13 cellular contexts compared by ENCODE assay signal in genomic region chr3:15520804-15521572, GRCh38. TPM values are rescaled to one million over a fixed set of nuclear protein-coding genes. Genes with fewer than 3 reads are reported as not detected.
A peak's percentile ranks its signal among the peaks of the same experiment; 100 is the strongest.
DNase-seq lines count a peak whose midpoint lies in the region; ATAC-seq, FAIRE-seq and TF ChIP-seq lines count a peak whose summit lies in the region.
"Had no signal": no experiment of that assay in that cellular context is flagged by ENCODE, and none has a peak within 500 bp of the region (broad histone marks: within the 10 kb centered on the region; RNA-seq: fewer than 3 reads in every experiment).

No MANE protein-coding gene starts in this region.

- no peak for ATAC-seq in stimulated activated naive CD8-positive, alpha-beta T cell treated with anti-CD3 and anti-CD28 coated beads, Interleukin-15, Interleukin-2, amounts not matched to agents 100 U/mL and 50 U/mL, for 24 hours
- ATAC-seq in aorta (ENCODE audit: low FRiP score) (no peak), HG03342 (IDR thresholded peaks at IDR 0.05; ENCODE audit: unreplicated experiment) (no peak)
- ATAC-seq: esophagus mucosa had no signal

- CTCF ChIA-PET in activated CD4-positive, alpha-beta memory T cell treated with anti-CD3 and anti-CD28 coated beads for 36 hours (lab: Charles Lee), result no interaction called here

- intact Hi-C loops in activated CD4-positive, alpha-beta memory T cell treated with anti-CD3 and anti-CD28 coated beads for 36 hours (cut with micrococcal nuclease), result no loop called here
- intact Hi-C loops in kidney (cut with DNase I) (no loop called here), aorta (cut with DNase I) (loop anchor here in 1 of 2 donors (5.0 kb wide), 2 partner anchors 44 to 79 kb away; no protein-coding TSS in a partner anchor)

- H3K27ac ChIP-seq in kidney (ENCODE audit: low read depth in 2 of 2, low read length in 2 of 2), result no peak overlapping the region
- H3K27ac ChIP-seq in aorta (ENCODE audit: low read depth in 1 of 2, low read length in 2 of 2), result peak overlapping the region; percentile 1 to 15
- H3K27ac ChIP-seq: suprapubic skin had no signal

- FAIRE-seq in kidney (lab: Jason Lieb, UNC), result no peak

- no peaks in the 10 kb centered on the region for H3K4me1 ChIP-seq in kidney (ENCODE audit: control insufficient read depth in 1 of 2, insufficient read depth in 1 of 2, low read depth in 1 of 2, low read length in 2 of 2)
- H3K4me1 ChIP-seq in aorta (ENCODE audit: control insufficient read depth in 1 of 2, insufficient read depth in 2 of 2, low read length in 2 of 2), result peaks cover 0 to 2% of the 10 kb centered on the region in 2 donors
- H3K4me1 ChIP-seq: suprapubic skin had no signal

- peak overlapping the region; percentile 66 for H3K4me3 Mint-ChIP-seq in stimulated activated naive CD8-positive, alpha-beta T cell treated with anti-CD3 and anti-CD28 coated beads, Interleukin-15, Interleukin-2, amounts not matched to agents 100 ng/mL and 50 ng/mL, for 24 hours
- peak overlapping the region; percentile 62 for H3K4me3 Mint-ChIP-seq in activated CD4-positive, alpha-beta memory T cell treated with anti-CD3 and anti-CD28 coated beads for 36 hours
- H3K4me3 Mint-ChIP-seq in glutamatergic neuron (ENCODE audit: unreplicated experiment), result no peak overlapping the region

- H3K36me3 ChIP-seq in kidney (ENCODE audit: control insufficient read depth in 1 of 2, insufficient read depth in 2 of 2, low read length in 2 of 2) (no peaks in the 10 kb centered on the region), aorta (ENCODE audit: control insufficient read depth in 1 of 2, insufficient read depth in 2 of 2, low read length in 1 of 2) (no peaks in the 10 kb centered on the region)
- H3K36me3 ChIP-seq: suprapubic skin had no signal

- H3K36me3 Mint-ChIP-seq in stimulated activated naive CD8-positive, alpha-beta T cell treated with anti-CD3 and anti-CD28 coated beads, Interleukin-15, Interleukin-2, amounts not matched to agents 100 ng/mL and 50 ng/mL, for 24 hours (ENCODE audit: low read depth), result no peaks in the 10 kb centered on the region
- H3K36me3 Mint-ChIP-seq in activated CD4-positive, alpha-beta memory T cell treated with anti-CD3 and anti-CD28 coated beads for 36 hours, result no peaks in the 10 kb centered on the region
- H3K36me3 Mint-ChIP-seq in glutamatergic neuron (ENCODE audit: unreplicated experiment), result no peaks in the 10 kb centered on the region

- DNase-seq in stimulated activated naive CD8-positive, alpha-beta T cell treated with anti-CD3 and anti-CD28 coated beads, Interleukin-15, Interleukin-2, amounts not matched to agents 100 U/mL and 50 U/mL, for 24 hours, result no peak
- DNase-seq in activated CD4-positive, alpha-beta memory T cell treated with anti-CD3 and anti-CD28 coated beads for 36 hours, result no peak
- DNase-seq in kidney, result no peak
- no peak for DNase-seq in aorta
- DNase-seq in LoVo (ENCODE audit: low spot score), result no peak
- DNase-seq in glutamatergic neuron, result no peak
- DNase-seq: cerebellar nuclear complex, NCI-H1436 treated with DMSO at 0.1 percent for 48 hours, NCI-H526 had no signal

- H3K4me3 ChIP-seq in kidney (ENCODE audit: low read length in 2 of 2) (peak overlapping the region; percentile 1 to 5), aorta (ENCODE audit: low read length in 2 of 2) (peak overlapping the region; percentile 54 to 63)
- H3K4me3 ChIP-seq: suprapubic skin had no signal

- no peak overlapping the region for H3K27ac Mint-ChIP-seq in stimulated activated naive CD8-positive, alpha-beta T cell treated with anti-CD3 and anti-CD28 coated beads, Interleukin-15, Interleukin-2, amounts not matched to agents 100 ng/mL and 50 ng/mL, for 24 hours
- no peak overlapping the region for H3K27ac Mint-ChIP-seq in activated CD4-positive, alpha-beta memory T cell treated with anti-CD3 and anti-CD28 coated beads for 36 hours
- H3K27ac Mint-ChIP-seq in glutamatergic neuron (ENCODE audit: unreplicated experiment), result no peak overlapping the region

- H3K9ac ChIP-seq in kidney (ENCODE audit: low read length in 2 of 2), result no peak overlapping the region

- POLR2A ChIA-PET in activated CD4-positive, alpha-beta memory T cell treated with anti-CD3 and anti-CD28 coated beads for 36 hours (lab: Charles Lee), result interaction anchor here (0.6 kb wide), 1 partner anchor 343 kb away, joined by 3 read pairs; no protein-coding TSS in a partner anchor

- H3K27me3 ChIP-seq in aorta (ENCODE audit: control insufficient read depth in 1 of 2, insufficient read depth in 2 of 2, low read length in 1 of 2), result no peaks in the 10 kb centered on the region
- H3K27me3 ChIP-seq: suprapubic skin had no signal

- H3K27me3 Mint-ChIP-seq in stimulated activated naive CD8-positive, alpha-beta T cell treated with anti-CD3 and anti-CD28 coated beads, Interleukin-15, Interleukin-2, amounts not matched to agents 100 ng/mL and 50 ng/mL, for 24 hours, result peaks cover 5% of the 10 kb centered on the region
- no peaks in the 10 kb centered on the region for H3K27me3 Mint-ChIP-seq in activated CD4-positive, alpha-beta memory T cell treated with anti-CD3 and anti-CD28 coated beads for 36 hours
- peaks cover 2% of the 10 kb centered on the region for H3K27me3 Mint-ChIP-seq in glutamatergic neuron (ENCODE audit: unreplicated experiment)

- 11% methylated on average over 14 of the region's 14 CpGs for WGBS in aorta, 2 donors

- no peaks in the 10 kb centered on the region for H3K9me3 Mint-ChIP-seq in stimulated activated naive CD8-positive, alpha-beta T cell treated with anti-CD3 and anti-CD28 coated beads, Interleukin-15, Interleukin-2, amounts not matched to agents 100 ng/mL and 50 ng/mL, for 24 hours
- H3K9me3 Mint-ChIP-seq in activated CD4-positive, alpha-beta memory T cell treated with anti-CD3 and anti-CD28 coated beads for 36 hours, result no peaks in the 10 kb centered on the region
- no peaks in the 10 kb centered on the region for H3K9me3 Mint-ChIP-seq in glutamatergic neuron (ENCODE audit: unreplicated experiment)

- H3K4me1 Mint-ChIP-seq in stimulated activated naive CD8-positive, alpha-beta T cell treated with anti-CD3 and anti-CD28 coated beads, Interleukin-15, Interleukin-2, amounts not matched to agents 100 ng/mL and 50 ng/mL, for 24 hours (ENCODE audit: low read depth), result peaks cover 21% of the 10 kb centered on the region
- peaks cover 24% of the 10 kb centered on the region for H3K4me1 Mint-ChIP-seq in activated CD4-positive, alpha-beta memory T cell treated with anti-CD3 and anti-CD28 coated beads for 36 hours (ENCODE audit: low read depth)
- peaks cover 5% of the 10 kb centered on the region for H3K4me1 Mint-ChIP-seq in glutamatergic neuron (ENCODE audit: low read depth, unreplicated experiment)

- TF ChIP-seq CTCF in kidney (IDR thresholded peaks at IDR 0.05; ENCODE audit: borderline replicate concordance, extremely low read depth, insufficient read depth) (no peak), glutamatergic neuron (IDR thresholded peaks at IDR 0.05; ENCODE audit: partially characterized antibody, unreplicated experiment) (no peak)

- H3K9me3 ChIP-seq in kidney (ENCODE audit: control insufficient read depth in 1 of 2, low read length in 2 of 2) (no peaks in the 10 kb centered on the region), aorta (ENCODE audit: control insufficient read depth, low read length) (no peaks in the 10 kb centered on the region)
- H3K9me3 ChIP-seq: suprapubic skin had no signal

RNA-seq across cellular contexts. Expression of gene COLQ, which starts 0.5 kb away (rescaled TPM):
- total RNA-seq in activated CD4-positive, alpha-beta memory T cell treated with anti-CD3 and anti-CD28 coated beads for 36 hours, result 1 to 10 TPM; 1.4 to 1.5 TPM
- total RNA-seq in kidney (4.3 TPM), aorta (10 to 100 TPM; 10.7 to 18.7 TPM), glutamatergic neuron (ENCODE audit: unreplicated experiment) (4.8 TPM)
- polyA plus RNA-seq in kidney (ENCODE audit: insufficient read depth, low read depth, low replicate concordance) (1.2 TPM), aorta (10 to 100 TPM in 1 of 2 donors, 1 to 10 TPM in 1; 1.8 to 16.6 TPM)

Comparison
In these comparisons a context has a peak if more than half of its experiments do, and no peak if none do; other contexts are left out.
1. H3K27ac ChIP-seq: peak in aorta (2 of 2); none in kidney (0 of 2).